ENCODE assay signal across 22 cellular contexts in the genomic region with DNA sequence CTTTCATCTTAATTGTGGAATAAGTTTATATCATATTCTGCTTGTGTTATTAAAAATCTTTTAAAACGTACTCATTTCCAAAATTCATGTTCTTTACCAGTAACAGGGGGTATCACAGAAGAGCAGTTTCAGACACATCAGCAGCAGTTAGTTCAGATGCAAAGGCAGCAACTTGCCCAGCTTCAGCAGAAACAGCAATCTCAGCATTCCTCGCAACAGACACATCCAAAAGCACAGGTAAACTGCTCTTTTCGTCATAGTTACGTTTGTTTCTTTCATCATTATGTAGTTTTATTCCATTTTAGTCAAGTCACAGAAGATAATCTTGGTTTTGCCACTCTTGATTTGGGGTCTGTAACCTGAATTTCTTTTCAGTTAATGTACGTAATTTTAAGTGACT.
"Had no signal": no experiment of that assay in that cellular context is flagged by ENCODE, and none has a peak within 500 bp of the region (broad histone marks: within the 10 kb centered on the region; RNA-seq: fewer than 3 reads in every experiment).

No MANE protein-coding gene starts in this region.

- DNase-seq: activated B cell treated with CpG ODN at 0.5 μM for 24 hours; activated CD4-positive, alpha-beta T cell treated with anti-CD3 and anti-CD28 coated beads for 36 hours; activated CD4-positive, alpha-beta T cell treated with anti-CD3 and anti-CD28 coated beads, Interleukin-2, amount 50 U/mL, for 4 hours; activated CD8-positive, alpha-beta memory T cell treated with anti-CD3 and anti-CD28 coated beads for 24 hours; activated CD8-positive, alpha-beta memory T cell treated with anti-CD3 and anti-CD28 coated beads, Interleukin-2, amount 50 U/mL, for 4 hours; activated naive CD4-positive, alpha-beta T cell; activated naive CD8-positive, alpha-beta T cell treated with anti-CD3 and anti-CD28 coated beads, Interleukin-2, amount 10 ng/mL, durations not matched to agents 7 days and 5 days; activated T-cell treated with anti-CD3 and anti-CD28 coated beads, Interleukin-2, amount 50 U/mL, for 24 hours; dermis blood vessel endothelial cell; effector CD8-positive, alpha-beta T cell; erythroblast; lower lobe of right lung; natural killer cell; ovary; stimulated activated CD4-positive, alpha-beta T cell treated with anti-CD3 and anti-CD28 coated beads, Interleukin-4, amount 100 ng/mL, for 4 hours; stimulated activated naive CD8-positive, alpha-beta T cell treated with anti-CD3 and anti-CD28 coated beads, Interleukin-15, amount 100 ng/mL, for 72 hours; T-helper 17 cell; tibial artery had no signal

- H3K27ac ChIP-seq: cardiac muscle cell, foreskin keratinocyte, lower lobe of right lung, ovary, prostate gland, tibial artery had no signal

- H3K9me3 Mint-ChIP-seq: activated B cell treated with CpG ODN at 0.5 μM for 24 hours; activated naive CD8-positive, alpha-beta T cell treated with anti-CD3 and anti-CD28 coated beads, Interleukin-2, amount 10 ng/mL, durations not matched to agents 7 days and 5 days; activated T-cell treated with anti-CD3 and anti-CD28 coated beads, Interleukin-2, amount 50 U/mL, for 24 hours; activated T-helper 2 cell treated with anti-CD3 and anti-CD28 coated beads, Interferon-gamma antibody, Interleukin-2, Interleukin-4, amounts not matched to agents 10 μg/mL and 5 μg/mL and 100 μg/mL, durations not matched to agents 14 hours and 24 hours and 36 hours; natural killer cell; stimulated activated naive CD8-positive, alpha-beta T cell treated with anti-CD3 and anti-CD28 coated beads, Interleukin-15, amount 100 ng/mL, for 72 hours had no signal

- H3K27me3 ChIP-seq: cardiac muscle cell, foreskin keratinocyte, ovary, tibial artery had no signal

- H3K4me3 Mint-ChIP-seq: activated B cell treated with CpG ODN at 0.5 μM for 24 hours; activated CD4-positive, alpha-beta T cell treated with anti-CD3 and anti-CD28 coated beads for 36 hours; activated naive CD8-positive, alpha-beta T cell treated with anti-CD3 and anti-CD28 coated beads, Interleukin-2, amount 10 ng/mL, durations not matched to agents 7 days and 5 days; activated T-cell treated with anti-CD3 and anti-CD28 coated beads, Interleukin-2, amount 50 U/mL, for 24 hours; natural killer cell; stimulated activated naive CD8-positive, alpha-beta T cell treated with anti-CD3 and anti-CD28 coated beads, Interleukin-15, amount 100 ng/mL, for 72 hours; T-helper 17 cell had no signal

- H3K27ac Mint-ChIP-seq: activated B cell treated with CpG ODN at 0.5 μM for 24 hours; activated CD4-positive, alpha-beta T cell treated with anti-CD3 and anti-CD28 coated beads for 36 hours; activated naive CD8-positive, alpha-beta T cell treated with anti-CD3 and anti-CD28 coated beads, Interleukin-2, amount 10 ng/mL, durations not matched to agents 7 days and 5 days; activated T-helper 2 cell treated with anti-CD3 and anti-CD28 coated beads, Interferon-gamma antibody, Interleukin-2, Interleukin-4, amounts not matched to agents 10 μg/mL and 5 μg/mL and 100 μg/mL, durations not matched to agents 14 hours and 24 hours and 36 hours; stimulated activated naive CD8-positive, alpha-beta T cell treated with anti-CD3 and anti-CD28 coated beads, Interleukin-15, amount 100 ng/mL, for 72 hours; T-helper 17 cell had no signal

- H3K27me3 Mint-ChIP-seq: activated B cell treated with CpG ODN at 0.5 μM for 24 hours; activated CD4-positive, alpha-beta T cell treated with anti-CD3 and anti-CD28 coated beads for 36 hours; activated naive CD8-positive, alpha-beta T cell treated with anti-CD3 and anti-CD28 coated beads, Interleukin-2, amount 10 ng/mL, durations not matched to agents 7 days and 5 days; activated T-cell treated with anti-CD3 and anti-CD28 coated beads, Interleukin-2, amount 50 U/mL, for 24 hours; stimulated activated naive CD8-positive, alpha-beta T cell treated with anti-CD3 and anti-CD28 coated beads, Interleukin-15, amount 100 ng/mL, for 72 hours; T-helper 17 cell had no signal

- H3K4me3 ChIP-seq: cardiac muscle cell, lower lobe of right lung, ovary, prostate gland, tibial artery had no signal

- H3K36me3 ChIP-seq: ovary, prostate gland had no signal

- H3K4me1 ChIP-seq: foreskin keratinocyte, lower lobe of right lung, prostate gland, tibial artery had no signal

- H3K9me3 ChIP-seq: lower lobe of right lung, ovary, prostate gland, tibial artery had no signal

- H3K4me1 Mint-ChIP-seq: activated B cell treated with CpG ODN at 0.5 μM for 24 hours had no signal
